Comparison of ENCODE assay signal across 31 cellular contexts in the genomic region with DNA sequence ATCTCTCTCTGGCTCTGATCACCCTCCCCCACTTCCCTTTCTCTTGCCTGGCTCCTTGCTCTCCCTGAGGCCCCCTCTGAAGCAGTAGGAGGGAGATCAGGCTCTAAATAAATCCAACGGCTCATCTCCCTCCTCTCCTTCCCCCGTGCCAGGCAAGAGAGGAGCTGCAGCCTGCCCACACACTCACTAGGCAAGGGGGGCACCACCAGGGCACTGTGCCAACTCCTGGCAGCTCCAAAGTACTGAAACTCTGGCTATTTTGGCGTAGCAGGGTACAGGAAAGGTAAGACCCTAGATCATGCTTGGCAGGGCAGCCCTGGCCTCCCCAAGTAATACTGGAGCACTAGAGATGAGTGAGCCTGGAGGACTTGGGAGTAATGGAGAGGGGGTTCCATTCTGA. TPM values are rescaled to one million over a fixed set of nuclear protein-coding genes. Genes with fewer than 3 reads are reported as not detected.
A peak's percentile ranks its signal among the peaks of the same experiment; 100 is the strongest.
DNase-seq lines count a peak whose midpoint lies in the region; ATAC-seq and TF ChIP-seq lines count a peak whose summit lies in the region.
"Had no signal": no experiment of that assay in that cellular context is flagged by ENCODE, and none has a peak within 500 bp of the region (broad histone marks: within the 10 kb centered on the region; RNA-seq: fewer than 3 reads in every experiment).

No MANE protein-coding gene starts in this region.

- no peak for DNase-seq in stimulated activated naive CD8-positive, alpha-beta T cell treated with anti-CD3 and anti-CD28 coated beads, Interleukin-15, amount 100 ng/mL, for 72 hours
- DNase-seq in nephron progenitor cell (no peak), uterus (no peak), dermis blood vessel endothelial cell (no peak)
- no peak for DNase-seq in activated effector memory CD4-positive, alpha-beta T cell treated with anti-CD3 and anti-CD28 coated beads, Interleukin-2, amount 50 U/mL, for 16 hours
- DNase-seq: activated CD4-positive, alpha-beta memory T cell treated with anti-CD3 and anti-CD28 coated beads, Interleukin-2, amount 10 ng/mL, durations not matched to agents 7 days and 5 days; activated CD4-positive, alpha-beta T cell treated with anti-CD3 and anti-CD28 coated beads for 1 hour; activated CD8-positive, alpha-beta memory T cell treated with anti-CD3 and anti-CD28 coated beads, Interleukin-2, amount 50 U/mL, for 4 hours; AML-193; CD8-positive, alpha-beta T cell; effector CD4-positive, alpha-beta T cell; left ventricle myocardium inferior; MM.1S; naive thymus-derived CD4-positive, alpha-beta T cell; NCI-H2029 treated with DMSO at 0.1 percent for 48 hours; NCI-H524 treated with DMSO at 0.1 percent for 48 hours; PC-3; spleen; stimulated activated CD4-positive, alpha-beta T cell treated with anti-CD3 and anti-CD28 coated beads, Interleukin-2, amount 100 ng/mL, for 24 hours; thyroid gland had no signal

- TF ChIP-seq CTCF in nephron progenitor cell (IDR thresholded peaks at IDR 0.05) (no peak), uterus (IDR thresholded peaks at IDR 0.05) (no peak)

- H3K9me3 Mint-ChIP-seq in stimulated activated naive CD8-positive, alpha-beta T cell treated with anti-CD3 and anti-CD28 coated beads, Interleukin-15, Interleukin-2, amounts not matched to agents 100 ng/mL and 50 ng/mL, for 24 hours = no peaks in the 10 kb centered on the region
- H3K9me3 Mint-ChIP-seq in stimulated activated naive CD8-positive, alpha-beta T cell treated with anti-CD3 and anti-CD28 coated beads, Interleukin-15, amount 100 ng/mL, for 72 hours = no peaks in the 10 kb centered on the region
- no peaks in the 10 kb centered on the region for H3K9me3 Mint-ChIP-seq in nephron progenitor cell
- H3K9me3 Mint-ChIP-seq: activated CD4-positive, alpha-beta memory T cell treated with anti-CD3 and anti-CD28 coated beads, Interleukin-2, amount 10 ng/mL, durations not matched to agents 7 days and 5 days; activated naive CD4-positive, alpha-beta T cell treated with anti-CD3 and anti-CD28 coated beads, Interleukin-2, amount 50 U/mL, for 72 hours; CD8-positive, alpha-beta T cell; GM23338; naive thymus-derived CD4-positive, alpha-beta T cell; T-helper 1 cell treated with Interleukin-12 subunit alpha and Interleukin-12 subunit beta and Interleukin-4 antibody, amounts not matched to agents 30 μg/mL and 1 μg/mL, for 36 hours had no signal

- peak overlapping the region; percentile 19 for H3K27ac Mint-ChIP-seq in stimulated activated naive CD8-positive, alpha-beta T cell treated with anti-CD3 and anti-CD28 coated beads, Interleukin-15, Interleukin-2, amounts not matched to agents 100 ng/mL and 50 ng/mL, for 24 hours
- no peak overlapping the region for H3K27ac Mint-ChIP-seq in stimulated activated naive CD8-positive, alpha-beta T cell treated with anti-CD3 and anti-CD28 coated beads, Interleukin-15, amount 100 ng/mL, for 72 hours
- no peak overlapping the region for H3K27ac Mint-ChIP-seq in nephron progenitor cell
- H3K27ac Mint-ChIP-seq: activated CD4-positive, alpha-beta memory T cell treated with anti-CD3 and anti-CD28 coated beads, Interleukin-2, amount 10 ng/mL, durations not matched to agents 7 days and 5 days; activated naive CD4-positive, alpha-beta T cell treated with anti-CD3 and anti-CD28 coated beads, Interleukin-2, amount 50 U/mL, for 72 hours; CD8-positive, alpha-beta T cell; GM23338; T-helper 1 cell treated with Interleukin-12 subunit alpha and Interleukin-12 subunit beta and Interleukin-4 antibody, amounts not matched to agents 30 μg/mL and 1 μg/mL, for 36 hours had no signal

- ATAC-seq in stimulated activated naive CD8-positive, alpha-beta T cell treated with anti-CD3 and anti-CD28 coated beads, Interleukin-15, amount 100 ng/mL, for 72 hours = no peak
- no peak for ATAC-seq in HG02973 (IDR thresholded peaks at IDR 0.05; ENCODE audit: unreplicated experiment)
- ATAC-seq: A549; activated naive CD4-positive, alpha-beta T cell treated with anti-CD3 and anti-CD28 coated beads, Interleukin-2, amount 50 U/mL, for 72 hours; CD8-positive, alpha-beta T cell; GM23338; naive thymus-derived CD4-positive, alpha-beta T cell; PC-3; right cardiac atrium had no signal

- H3K4me1 Mint-ChIP-seq in stimulated activated naive CD8-positive, alpha-beta T cell treated with anti-CD3 and anti-CD28 coated beads, Interleukin-15, Interleukin-2, amounts not matched to agents 100 ng/mL and 50 ng/mL, for 24 hours (ENCODE audit: low read depth) = peaks cover 29% of the 10 kb centered on the region
- peaks cover 35% of the 10 kb centered on the region for H3K4me1 Mint-ChIP-seq in stimulated activated naive CD8-positive, alpha-beta T cell treated with anti-CD3 and anti-CD28 coated beads, Interleukin-15, amount 100 ng/mL, for 72 hours
- peaks cover 62% of the 10 kb centered on the region for H3K4me1 Mint-ChIP-seq in nephron progenitor cell

- H3K27ac ChIP-seq in cingulate gyrus (ENCODE audit: low read depth, low read length) (peak overlapping the region; percentile 29), uterus (peak overlapping the region; percentile 22 to 84)
- H3K27ac ChIP-seq: A549, breast epithelium, epithelial cell of prostate, HL-60, left ventricle myocardium inferior, spleen, thyroid gland had no signal

- peaks cover 0 to 7% of the 10 kb centered on the region in 2 donors for H3K4me1 ChIP-seq in uterus

- H3K9me3 ChIP-seq in uterus = no peaks in the 10 kb centered on the region
- H3K9me3 ChIP-seq: A549, breast epithelium, left ventricle myocardium inferior, spleen, thyroid gland had no signal

- no peak for TF ChIP-seq POLR2A in uterus (IDR thresholded peaks at IDR 0.05)

- no peak overlapping the region for H3K4me3 Mint-ChIP-seq in stimulated activated naive CD8-positive, alpha-beta T cell treated with anti-CD3 and anti-CD28 coated beads, Interleukin-15, Interleukin-2, amounts not matched to agents 100 ng/mL and 50 ng/mL, for 24 hours
- no peak overlapping the region for H3K4me3 Mint-ChIP-seq in stimulated activated naive CD8-positive, alpha-beta T cell treated with anti-CD3 and anti-CD28 coated beads, Interleukin-15, amount 100 ng/mL, for 72 hours
- H3K4me3 Mint-ChIP-seq in nephron progenitor cell = peak overlapping the region; percentile 89
- H3K4me3 Mint-ChIP-seq: activated CD4-positive, alpha-beta memory T cell treated with anti-CD3 and anti-CD28 coated beads, Interleukin-2, amount 10 ng/mL, durations not matched to agents 7 days and 5 days; T-helper 1 cell treated with Interleukin-12 subunit alpha and Interleukin-12 subunit beta and Interleukin-4 antibody, amounts not matched to agents 30 μg/mL and 1 μg/mL, for 36 hours had no signal

- no peaks in the 10 kb centered on the region for H3K36me3 ChIP-seq in uterus
- H3K36me3 ChIP-seq: breast epithelium, left ventricle myocardium inferior, spleen, thyroid gland had no signal

- H3K4me3 ChIP-seq in uterus = no peak overlapping the region
- H3K4me3 ChIP-seq: A549, breast epithelium, left ventricle myocardium inferior, spleen, thyroid gland had no signal

- H3K36me3 Mint-ChIP-seq in stimulated activated naive CD8-positive, alpha-beta T cell treated with anti-CD3 and anti-CD28 coated beads, Interleukin-15, Interleukin-2, amounts not matched to agents 100 ng/mL and 50 ng/mL, for 24 hours (ENCODE audit: low read depth) = no peaks in the 10 kb centered on the region
- peaks cover 17% of the 10 kb centered on the region for H3K36me3 Mint-ChIP-seq in nephron progenitor cell (ENCODE audit: low read depth)
- H3K36me3 Mint-ChIP-seq: activated naive CD4-positive, alpha-beta T cell treated with anti-CD3 and anti-CD28 coated beads, Interleukin-2, amount 50 U/mL, for 72 hours; CD8-positive, alpha-beta T cell had no signal

- H3K27me3 ChIP-seq in uterus = no peaks in the 10 kb centered on the region
- H3K27me3 ChIP-seq: breast epithelium, thyroid gland had no signal

- intact Hi-C loops in uterus (cut with DNase I; ENCODE audit: low total_unique reads) = no loop called here

- peaks cover 23% of the 10 kb centered on the region for H3K27me3 Mint-ChIP-seq in stimulated activated naive CD8-positive, alpha-beta T cell treated with anti-CD3 and anti-CD28 coated beads, Interleukin-15, Interleukin-2, amounts not matched to agents 100 ng/mL and 50 ng/mL, for 24 hours
- peaks cover 38% of the 10 kb centered on the region for H3K27me3 Mint-ChIP-seq in stimulated activated naive CD8-positive, alpha-beta T cell treated with anti-CD3 and anti-CD28 coated beads, Interleukin-15, amount 100 ng/mL, for 72 hours
- H3K27me3 Mint-ChIP-seq in nephron progenitor cell (ENCODE audit: low read depth, poor library complexity) = peaks cover 18% of the 10 kb centered on the region

RNA-seq across cellular contexts. Expression of a gene that starts 2.1 kb away (rescaled TPM):
- total RNA-seq in uterus (10 to 100 TPM in 2 of 4 donors, 1 to 10 TPM in 2; 5.9 to 62.2 (median 22.7) TPM), dermis blood vessel endothelial cell (16.3 and 20.0 TPM in 2 replicates)

RNA-seq across cellular contexts. Expression of a gene that starts 31.5 kb away (rescaled TPM):
- total RNA-seq in uterus (10 to 100 TPM; 10.6 to 75.8 (median 55.0) TPM), dermis blood vessel endothelial cell (39.0 and 43.3 TPM in 2 replicates)
- total RNA-seq: CD8-positive, alpha-beta T cell had no signal

RNA-seq across cellular contexts. Expression of a gene that starts 31.6 kb away (rescaled TPM):
- total RNA-seq in uterus (100 to 1,000 TPM in 1 of 4 donors, 10 to 100 TPM in 3; 43.8 to 238 (median 81.8) TPM), dermis blood vessel endothelial cell (115 and 124 TPM in 2 replicates)

RNA-seq across cellular contexts. Expression of a gene that starts 45.3 kb away (rescaled TPM):
- total RNA-seq in uterus (10 to 100 TPM in 1 of 4 donors, under 1 TPM in 1, not detected in 2; 0.88 to 22.1 TPM), dermis blood vessel endothelial cell (3.4 and 10.9 TPM in 2 replicates)
